19 cellular contexts compared by ENCODE assay signal in the genomic region with DNA sequence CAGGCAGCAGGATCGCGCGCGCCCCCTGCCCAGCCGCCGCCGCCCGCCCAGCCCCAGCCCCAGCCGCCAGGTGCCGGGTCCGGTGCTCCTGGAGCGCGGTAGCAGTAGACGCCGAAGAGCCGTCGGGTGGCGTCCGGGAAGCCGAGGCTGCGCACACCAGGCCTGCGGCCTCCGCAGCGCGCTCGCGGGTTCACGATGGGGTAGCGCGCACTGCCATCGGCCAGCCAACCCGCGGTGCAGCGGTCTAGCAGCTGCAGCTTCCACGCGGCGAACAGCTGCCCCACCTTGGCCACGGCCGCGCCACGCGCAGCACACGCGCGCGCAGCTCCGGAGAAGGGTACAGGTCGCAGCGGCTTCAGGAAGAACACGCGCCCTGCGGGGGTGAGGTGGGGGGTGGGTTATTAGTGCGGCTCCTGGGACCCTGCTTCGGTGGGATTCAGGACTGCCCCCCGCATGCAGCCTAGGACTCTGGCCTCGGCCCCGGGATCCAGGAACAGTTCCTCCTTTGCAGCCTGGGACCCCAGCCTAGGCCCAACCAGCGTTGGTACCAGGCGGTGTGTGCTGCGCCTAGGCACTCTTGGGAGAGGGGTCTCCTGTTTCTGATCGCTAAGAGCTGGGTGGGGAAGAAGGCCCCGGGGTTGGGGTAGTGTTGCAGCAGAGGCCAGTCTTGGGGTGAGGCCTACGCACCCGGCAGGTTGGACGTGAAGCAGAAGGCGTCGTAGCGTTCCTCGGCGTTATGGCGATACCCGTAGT. TPM values are rescaled to one million over a fixed set of nuclear protein-coding genes. Genes with fewer than 3 reads are reported as not detected.
"Had no signal": no experiment of that assay in that cellular context is flagged by ENCODE, and none has a peak within 500 bp of the region (broad histone marks: within the 10 kb centered on the region; RNA-seq: fewer than 3 reads in every experiment).

No MANE protein-coding gene starts in this region.

- H3K9me3 ChIP-seq: SJCRH30 had no signal

- H3K4me3 ChIP-seq: MG63, SJCRH30 had no signal

- ATAC-seq: SK-N-SH treated with all-trans-retinoic acid at 6 μM for 48 hours had no signal

- H3K27me3 ChIP-seq: SJCRH30 had no signal

- H3K4me1 ChIP-seq: SJCRH30 had no signal

- DNase-seq: Karpas-422, KG1, MG63, NCI-H1092, NCI-H1105 treated with DMSO at 0.1 percent for 48 hours, NCI-H1417 treated with DMSO at 0.1 percent for 48 hours, NCI-H1694 treated with DMSO at 0.1 percent for 48 hours, NCI-H1930, NCI-H2081, NCI-H2107, NCI-H226, NCI-H446, NCI-H510A, NCI-H524 treated with DMSO at 0.1 percent for 48 hours, NCI-H774, SHP77 treated with DMSO at 0.1 percent for 48 hours, SJCRH30 had no signal

- H3K27ac ChIP-seq: HL-60, SJCRH30 had no signal

- H3K36me3 ChIP-seq: MG63, SJCRH30 had no signal

RNA-seq across cellular contexts. Expression of a gene that starts 15.1 kb away (rescaled TPM):
- total RNA-seq: SJCRH30 had no signal

RNA-seq across cellular contexts. Expression of a gene that starts 46.3 kb away (rescaled TPM):
- total RNA-seq: SJCRH30 had no signal
